ENCODE assay signal across 8 cellular contexts in genomic region chr18:21612125-21613100, GRCh38. TPM values are rescaled to one million over a fixed set of nuclear protein-coding genes. Genes with fewer than 3 reads are reported as not detected.
DNase-seq lines count a peak whose midpoint lies in the region; ATAC-seq and TF ChIP-seq lines count a peak whose summit lies in the region.

Gene SNRPD1, plus strand, starts transcription at chr18:21612314. Its CDS starts 116 bp downstream, at chr18:21612430.

- H3K9me3 Mint-ChIP-seq in activated CD4-positive, alpha-beta T cell treated with anti-CD3 and anti-CD28 coated beads, Interleukin-2, amount 10 ng/mL, durations not matched to agents 24 days and 14 days: no peaks in the 10 kb centered on the region

- no peaks in the 10 kb centered on the region for H3K27me3 Mint-ChIP-seq in activated CD4-positive, alpha-beta T cell treated with anti-CD3 and anti-CD28 coated beads, Interleukin-2, amount 10 ng/mL, durations not matched to agents 24 days and 14 days

- peak; percentile 98 for TF ChIP-seq CTCF in C4-2B (conservative IDR thresholded peaks at IDR 0.05)

- peak; percentile 78 to 91 for DNase-seq in NCI-H526 (lab: John Stamatoyannopoulos, UW)
- DNase-seq in activated CD4-positive, alpha-beta T cell treated with anti-CD3 and anti-CD28 coated beads, Interleukin-2, amount 10 ng/mL, durations not matched to agents 24 days and 14 days: peak; percentile 98
- peak; percentile 9 for DNase-seq in cortex of kidney (lab: John Stamatoyannopoulos, UW)
- peak; percentile 97 for DNase-seq in left kidney (ENCODE audit: low read depth, low spot score)
- DNase-seq in stimulated activated CD4-positive, alpha-beta T cell treated with anti-CD3 and anti-CD28 coated beads, Interleukin-2, amount 100 ng/mL, for 24 hours: peak; percentile 91 to 92

- intact Hi-C loops in activated CD4-positive, alpha-beta T cell treated with anti-CD3 and anti-CD28 coated beads, Interleukin-2, amount 10 ng/mL, durations not matched to agents 24 days and 14 days (cut with micrococcal nuclease): loop anchor here (1.0 to 5.0 kb wide), 4 partner anchors 12 to 128 kb away; partner anchors contain the start of genes ABHD3, ESCO1 and MIB1

- ATAC-seq in GM19324 (IDR thresholded peaks at IDR 0.05; ENCODE audit: low FRiP score, unreplicated experiment): peak; percentile 98
- ATAC-seq in HG03469 (IDR thresholded peaks at IDR 0.05; ENCODE audit: unreplicated experiment): peak; percentile 94

- peak within 1 kb of the TSS; percentile 85 for H3K27ac ChIP-seq in C4-2B

- peak within 1 kb of the TSS; percentile 91 for H3K4me3 Mint-ChIP-seq in activated CD4-positive, alpha-beta T cell treated with anti-CD3 and anti-CD28 coated beads, Interleukin-2, amount 10 ng/mL, durations not matched to agents 24 days and 14 days

- peaks cover 23% of the 10 kb centered on the region for H3K4me1 Mint-ChIP-seq in activated CD4-positive, alpha-beta T cell treated with anti-CD3 and anti-CD28 coated beads, Interleukin-2, amount 10 ng/mL, durations not matched to agents 24 days and 14 days

- peaks cover 40% of the 10 kb centered on the region for H3K36me3 Mint-ChIP-seq in activated CD4-positive, alpha-beta T cell treated with anti-CD3 and anti-CD28 coated beads, Interleukin-2, amount 10 ng/mL, durations not matched to agents 24 days and 14 days (ENCODE audit: low read depth)

- H3K27ac Mint-ChIP-seq in activated CD4-positive, alpha-beta T cell treated with anti-CD3 and anti-CD28 coated beads, Interleukin-2, amount 10 ng/mL, durations not matched to agents 24 days and 14 days: peak within 1 kb of the TSS; percentile 98

RNA-seq across cellular contexts. Expression of gene SNRPD1, which starts in this region (rescaled TPM):
- 182 and 192 TPM in 2 replicates for total RNA-seq in activated CD4-positive, alpha-beta T cell treated with anti-CD3 and anti-CD28 coated beads, Interleukin-2, amount 10 ng/mL, durations not matched to agents 24 days and 14 days

Comparison
In these comparisons a context has a peak if more than half of its experiments do, and no peak if none do; other contexts are left out.
1. Peak in every context shown above with its lines: DNase-seq, ATAC-seq and H3K27ac ChIP-seq.
2. DNase-seq: peak in every context shown above with its lines; median percentile 98 in activated CD4-positive, alpha-beta T cell treated with anti-CD3 and anti-CD28 coated beads, Interleukin-2, amount 10 ng/mL, durations not matched to agents 24 days and 14 days; 97 in left kidney; 92 in stimulated activated CD4-positive, alpha-beta T cell treated with anti-CD3 and anti-CD28 coated beads, Interleukin-2, amount 100 ng/mL, for 24 hours; 84 in NCI-H526; 9 in cortex of kidney.